23 cellular contexts compared by ENCODE assay signal in the genomic region with DNA sequence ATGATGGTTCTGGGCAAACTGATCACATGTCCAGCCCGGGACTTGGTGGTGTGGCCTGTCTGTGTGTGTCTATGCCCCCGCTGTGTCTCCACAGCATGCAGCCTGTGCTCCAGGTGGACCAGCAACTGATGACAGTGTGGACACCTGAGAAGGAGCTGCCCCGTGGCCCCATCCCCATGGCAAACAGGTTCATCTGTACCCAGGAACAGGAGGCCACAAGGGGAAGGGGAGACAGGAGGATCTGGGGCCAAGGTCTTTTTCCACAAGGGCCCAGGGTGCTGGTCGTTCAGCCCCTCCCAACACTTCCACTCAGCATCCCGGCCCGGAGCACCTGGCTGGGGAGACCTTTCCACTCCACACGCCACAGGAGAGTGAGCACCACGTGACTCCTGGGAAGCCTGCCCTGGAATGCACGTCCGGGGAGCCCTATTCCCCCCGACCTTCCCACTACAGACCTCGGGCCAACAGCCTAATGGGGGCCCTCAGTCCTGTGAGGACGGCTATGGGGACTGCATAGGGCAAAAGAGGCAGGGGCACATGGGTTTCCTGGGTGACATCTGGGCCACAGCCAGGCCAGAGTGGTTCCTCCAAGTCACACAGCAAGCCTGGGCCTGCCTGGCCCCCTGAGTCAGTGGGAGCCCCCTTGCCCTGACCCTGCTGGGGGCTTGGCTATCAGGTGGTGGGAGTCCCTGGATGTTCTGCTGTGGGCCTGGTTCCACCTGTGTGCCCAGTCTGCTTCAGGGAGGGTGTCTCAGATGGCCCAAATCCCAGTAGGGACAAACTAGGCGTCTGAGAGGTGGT. TPM values are rescaled to one million over a fixed set of nuclear protein-coding genes. Genes with fewer than 3 reads are reported as not detected.
DNase-seq lines count a peak whose midpoint lies in the region; ATAC-seq, FAIRE-seq and TF ChIP-seq lines count a peak whose summit lies in the region.
"Had no signal": no experiment of that assay in that cellular context is flagged by ENCODE, and none has a peak within 500 bp of the region (broad histone marks: within the 10 kb centered on the region; RNA-seq: fewer than 3 reads in every experiment).

No MANE protein-coding gene starts in this region.

- TF ChIP-seq RAD21 in K562 (CRISPR knock-in tag; conservative IDR thresholded peaks at IDR 0.05 in 1 of 2, IDR thresholded peaks at IDR 0.05 in 1 of 2), result no peak

- H3K27me3 ChIP-seq in right atrium auricular region (no peaks in the 10 kb centered on the region), K562 (ENCODE audit: control insufficient read depth in 2 of 2, insufficient read depth in 2 of 2, low read length in 2 of 2) (peaks cover 0 to 6% of the 10 kb centered on the region in 2 experiments; a peak in 1 of 5 replicates), neural progenitor cell (peaks cover 20% of the 10 kb centered on the region)
- H3K27me3 ChIP-seq: tibial nerve had no signal

- intact Hi-C loops in Right ventricle myocardium inferior (cut with DNase I) (loop anchor here (2.0 to 5.0 kb wide), 2 partner anchors 60 to 238 kb away; partner anchors contain the start of gene NGFR), K562 (cut with micrococcal nuclease) (loop anchor here (5.0 kb wide), 1 partner anchor 238 kb away; no protein-coding TSS in a partner anchor)

- 22% methylated on average over 13 of the region's 14 CpGs for WGBS in K562 (ENCODE audit: insufficient coverage, low coverage, missing lambda C conversion rate)

- BruUV-seq in K562 (replicated peaks; lab: Mats Ljungman, UMichigan), result no TSS peak

- no peaks in the 10 kb centered on the region for H3K36me3 ChIP-seq in right atrium auricular region
- H3K36me3 ChIP-seq in K562 (ENCODE audit: control insufficient read depth, insufficient read depth, low read length), result no peaks in the 10 kb centered on the region
- no peaks in the 10 kb centered on the region for H3K36me3 ChIP-seq in neural progenitor cell
- H3K36me3 ChIP-seq: tibial nerve had no signal

- peak; percentile 39 for DNase-seq in Right ventricle myocardium inferior (ENCODE audit: missing footprints)
- no peak for DNase-seq in right atrium auricular region (ENCODE audit: low spot score)
- peak in 1 of 4 experiments; percentile 8 for DNase-seq in K562 (ENCODE audit: extremely low read depth in 1 of 4, low spot score in 3 of 4)
- DNase-seq in neural progenitor cell (ENCODE audit: low spot score), result peak; percentile 1
- peak; percentile 4 for DNase-seq in urothelium cell line (ENCODE audit: low spot score)
- no peak for DNase-seq in NCI-H128 (lab: John Stamatoyannopoulos, UW; ENCODE audit: unreplicated experiment)
- DNase-seq in DMS153 (lab: John Stamatoyannopoulos, UW), result no peak
- DNase-seq in Kasumi-1 (lab: John Stamatoyannopoulos, UW), result no peak
- DNase-seq: activated CD8-positive, alpha-beta T cell treated with anti-CD3 and anti-CD28 coated beads, Interleukin-2, amount 10 ng/mL, durations not matched to agents 7 days and 5 days; activated naive CD4-positive, alpha-beta T cell; activated T-cell treated with anti-CD3 and anti-CD28 coated beads, Interleukin-2, amount 50 U/mL, for 1 hour; central memory CD4-positive, alpha-beta T cell; GOT3; NCI-H1694 treated with DMSO at 0.1 percent for 48 hours; NCI-H2227 treated with DMSO at 0.1 percent for 48 hours; NCI-H748 treated with DMSO at 0.1 percent for 48 hours; stimulated activated naive CD4-positive, alpha-beta T cell treated with Interleukin-2 at 50 U/mL for 16 hours had no signal

- H3K27me3 Mint-ChIP-seq in neural progenitor cell (ENCODE audit: insufficient read depth, low read depth), result peaks cover 21% of the 10 kb centered on the region

- no peaks in the 10 kb centered on the region for H4K20me1 ChIP-seq in K562 (replicated peaks; ENCODE audit: control insufficient read depth, insufficient read depth, low read length)
- H4K20me1 ChIP-seq in neural progenitor cell (ENCODE audit: low read depth), result no peaks in the 10 kb centered on the region

- in situ Hi-C loops in K562 (cut with MboI), result loop anchor here (5.0 kb wide), 3 partner anchors 118 to 248 kb away; partner anchors contain the start of gene PHB1

- H3K9me3 Mint-ChIP-seq in neural progenitor cell, result no peaks in the 10 kb centered on the region
- H3K9me3 Mint-ChIP-seq: natural killer cell treated with Interleukin-12 subunit alpha and Interleukin-12 subunit beta and Interleukin-15 and Interleukin-18, amount 100 ng/mL, for 72 hours had no signal

- peaks cover 6% of the 10 kb centered on the region for H3F3A ChIP-seq in neural progenitor cell (ENCODE audit: low read depth)

- H3K9me3 ChIP-seq in right atrium auricular region (no peaks in the 10 kb centered on the region), K562 (replicated peaks; ENCODE audit: control insufficient read depth, insufficient read depth, low read depth, low read length) (no peaks in the 10 kb centered on the region), neural progenitor cell (ENCODE audit: low read depth) (no peaks in the 10 kb centered on the region)
- H3K9me3 ChIP-seq: A549, Caco-2, tibial nerve had no signal

- H3K9ac ChIP-seq in K562 (ENCODE audit: insufficient read depth in 1 of 2, low read depth in 2 of 2, low read length in 2 of 2) (peak overlapping the region in 1 of 2 experiments; percentile 20; a peak in 1 of 4 replicates), neural progenitor cell (no peak overlapping the region)

- TF ChIP-seq CTCF in right atrium auricular region (IDR thresholded peaks at IDR 0.05) (no peak), K562 (IDR thresholded peaks at IDR 0.05 in 2 of 3, conservative IDR thresholded peaks at IDR 0.05 in 1 of 3; ENCODE audit: insufficient read depth in 2 of 3, low read depth in 1 of 3, low read length in 3 of 3) (no peak), neural progenitor cell (IDR thresholded peaks at IDR 0.05) (no peak)

- H3K79me2 ChIP-seq in K562 (ENCODE audit: control insufficient read depth, insufficient read depth, low read length) (no peaks in the 10 kb centered on the region), neural progenitor cell (ENCODE audit: low read depth) (no peaks in the 10 kb centered on the region)

- no peak for ATAC-seq in Right ventricle myocardium inferior
- ATAC-seq in K562, result no peak
- ATAC-seq: A549; activated CD8-positive, alpha-beta T cell treated with anti-CD3 and anti-CD28 coated beads, Interleukin-2, amount 10 ng/mL, durations not matched to agents 7 days and 5 days; natural killer cell treated with Interleukin-12 subunit alpha and Interleukin-12 subunit beta and Interleukin-15 and Interleukin-18, amount 100 ng/mL, for 72 hours had no signal

- H3K9me1 ChIP-seq in K562 (ENCODE audit: control insufficient read depth, insufficient read depth, low read length), result no peaks in the 10 kb centered on the region

- H3K4me3 ChIP-seq in right atrium auricular region, result no peak overlapping the region
- no peak overlapping the region for H3K4me3 ChIP-seq in K562
- H3K4me3 ChIP-seq in neural progenitor cell, result no peak overlapping the region
- H3K4me3 ChIP-seq: A549, skin epidermis, tibial nerve had no signal

- CTCF ChIA-PET in K562 (lab: Yijun Ruan, JAX; ENCODE audit: low intra/inter-chr PET ratio), result interaction anchor here (1.6 to 2.4 kb wide), 3 partner anchors 21 to 119 kb away, joined by 3 to 11 read pairs (median 10); partner anchors contain the start of gene NXPH3

- H3K27ac ChIP-seq in right atrium auricular region (no peak overlapping the region), K562 (ENCODE audit: extremely low read depth, low read depth, low read length) (no peak overlapping the region), neural progenitor cell (no peak overlapping the region)
- H3K27ac ChIP-seq: skin epidermis had no signal

- H3K4me2 ChIP-seq in K562 (ENCODE audit: insufficient read depth, low read length) (no peak overlapping the region), neural progenitor cell (no peak overlapping the region)
- H3K4me2 ChIP-seq: A549 had no signal

- H3K4me1 Mint-ChIP-seq in neural progenitor cell, result peaks cover 9% of the 10 kb centered on the region

- H2AFZ ChIP-seq in K562 (ENCODE audit: low read depth, low read length), result no peak overlapping the region
- H2AFZ ChIP-seq in neural progenitor cell (replicated peaks), result no peak overlapping the region

- no peak overlapping the region for H3K4me3 Mint-ChIP-seq in neural progenitor cell
- H3K4me3 Mint-ChIP-seq: activated CD8-positive, alpha-beta T cell treated with anti-CD3 and anti-CD28 coated beads, Interleukin-2, amount 10 ng/mL, durations not matched to agents 7 days and 5 days; natural killer cell treated with Interleukin-12 subunit alpha and Interleukin-12 subunit beta and Interleukin-15 and Interleukin-18, amount 100 ng/mL, for 72 hours had no signal

- no peak overlapping the region for H3K27ac Mint-ChIP-seq in neural progenitor cell
- H3K27ac Mint-ChIP-seq: activated CD8-positive, alpha-beta T cell treated with anti-CD3 and anti-CD28 coated beads, Interleukin-2, amount 10 ng/mL, durations not matched to agents 7 days and 5 days had no signal

- no peak for TF ChIP-seq POLR2A in K562 (conservative IDR thresholded peaks at IDR 0.05)

- H3K4me1 ChIP-seq in right atrium auricular region (peaks cover 0 to 8% of the 10 kb centered on the region in 2 donors), K562 (replicated peaks in 1 of 2; ENCODE audit: control insufficient read depth in 2 of 2, insufficient read depth in 2 of 2, low read length in 2 of 2) (peaks cover 0 to 14% of the 10 kb centered on the region in 2 experiments; a peak in 3 of 5 replicates), neural progenitor cell (peaks cover 5% of the 10 kb centered on the region)

- H3K36me3 Mint-ChIP-seq in neural progenitor cell, result no peaks in the 10 kb centered on the region
- H3K36me3 Mint-ChIP-seq: natural killer cell treated with Interleukin-12 subunit alpha and Interleukin-12 subunit beta and Interleukin-15 and Interleukin-18, amount 100 ng/mL, for 72 hours had no signal

- POLR2A ChIA-PET in K562 (lab: Yijun Ruan, JAX), result no interaction called here

- FAIRE-seq in K562 (lab: Jason Lieb, UNC) (no peak), urothelium cell line (lab: Jason Lieb, UNC) (no peak)
- FAIRE-seq: A549 had no signal

- TF ChIP-seq EP300 in K562 (IDR thresholded peaks at IDR 0.05; ENCODE audit: low read length), result no peak

RNA-seq across cellular contexts. Expression of gene NXPH3, which starts 20.8 kb away (rescaled TPM):
- total RNA-seq in Right ventricle myocardium inferior, result 4.5 TPM
- 1 to 10 TPM; 3.4 to 8.8 TPM for total RNA-seq in right atrium auricular region
- total RNA-seq in K562 (2011; cell fraction: chromatin; rRNA removed; ENCODE audit: low replicate concordance), result 0.32 and 0.37 TPM in 2 replicates
- 0.53 and 0.67 TPM in 2 replicates for total RNA-seq in K562 (2011; cell fraction: nucleolus; rRNA removed)
- 0.23 and 0.37 TPM in 2 replicates for total RNA-seq in K562 (2011; cell fraction: nucleoplasm; rRNA removed)
- total RNA-seq in K562 (2014; rRNA removed), result 0.05 and 0.16 TPM in 2 replicates
- 0.07 and 0.10 TPM in 2 replicates for total RNA-seq in K562 (2014; rRNA removed; fragmentation: Illumina TruSeq; extraction: Trizol)
- total RNA-seq in K562 (2015; rRNA removed; fragmentation: Illumina TruSeq; extraction: Trizol), result 0.04 and 0.08 TPM in 2 replicates
- 0.13 and 0.27 TPM in 2 replicates for total RNA-seq in K562 (2021)
- 0.06 and 0.14 TPM in 2 replicates for polyA plus RNA-seq in K562 (2011; rRNA removed)
- 0.15 and 0.42 TPM in 2 replicates for polyA plus RNA-seq in K562 (2011; cell fraction: cytosol; rRNA removed)
- 0.07 and 0.20 TPM in 2 replicates for polyA plus RNA-seq in K562 (2011; cell fraction: nucleus; rRNA removed)
- 0.09 and 0.12 TPM in 2 replicates for polyA plus RNA-seq in K562 (2012)
- polyA plus RNA-seq in K562 (2014; fragmentation: Illumina TruSeq; extraction: Trizol), result 0.17 and 0.18 TPM in 2 replicates
- polyA plus RNA-seq in K562 (2014; fragmentation: Nextera tagmentation; extraction: Ambion mirVana), result not detected
- 0.05 and 0.08 TPM in 2 replicates for polyA plus RNA-seq in K562 (2014; rRNA removed)
- 0.27 and 0.32 TPM in 2 replicates for polyA minus RNA-seq in K562 (2011; rRNA and poly(A)+ RNA removed)
- not detected in 2 replicates for polyA minus RNA-seq in K562 (2011; cell fraction: cytosol; rRNA and poly(A)+ RNA removed)
- 0.27 and 0.33 TPM in 2 replicates for polyA minus RNA-seq in K562 (2011; cell fraction: nucleus; rRNA and poly(A)+ RNA removed)
- total RNA-seq in neural progenitor cell (ENCODE audit: low replicate concordance), result 3.6 and 10.7 TPM in 2 replicates
- total RNA-seq: activated CD8-positive, alpha-beta T cell treated with anti-CD3 and anti-CD28 coated beads, Interleukin-2, amount 10 ng/mL, durations not matched to agents 7 days and 5 days; natural killer cell treated with Interleukin-12 subunit alpha and Interleukin-12 subunit beta and Interleukin-15 and Interleukin-18, amount 100 ng/mL, for 72 hours had no signal

RNA-seq across cellular contexts. Expression of gene NGFR, which starts 59.8 kb away (rescaled TPM):
- total RNA-seq in Right ventricle myocardium inferior, result 10.0 TPM
- total RNA-seq in right atrium auricular region, result 10 to 100 TPM; 13.9 to 16.7 TPM
- total RNA-seq in K562 (2011; cell fraction: chromatin; rRNA removed; ENCODE audit: low replicate concordance), result 0.53 TPM in 1 of 2 replicates, not detected in the other
- 0.53 and 0.67 TPM in 2 replicates for total RNA-seq in K562 (2011; cell fraction: nucleolus; rRNA removed)
- total RNA-seq in K562 (2011; cell fraction: nucleoplasm; rRNA removed), result 0.29 and 0.46 TPM in 2 replicates
- 0.08 and 0.23 TPM in 2 replicates for total RNA-seq in K562 (2014; rRNA removed)
- not detected in 2 replicates for total RNA-seq in K562 (2014; rRNA removed; fragmentation: Illumina TruSeq; extraction: Trizol)
- total RNA-seq in K562 (2015; rRNA removed; fragmentation: Illumina TruSeq; extraction: Trizol), result not detected in 2 replicates
- 0.09 and 0.11 TPM in 2 replicates for total RNA-seq in K562 (2021)
- 0.13 and 0.14 TPM in 2 replicates for polyA plus RNA-seq in K562 (2011; rRNA removed)
- 0.16 and 0.18 TPM in 2 replicates for polyA plus RNA-seq in K562 (2011; cell fraction: cytosol; rRNA removed)
- 0.06 and 0.11 TPM in 2 replicates for polyA plus RNA-seq in K562 (2011; cell fraction: nucleus; rRNA removed)
- 0.03 and 0.22 TPM in 2 replicates for polyA plus RNA-seq in K562 (2012)
- polyA plus RNA-seq in K562 (2014; fragmentation: Illumina TruSeq; extraction: Trizol), result 0.04 and 0.07 TPM in 2 replicates
- not detected for polyA plus RNA-seq in K562 (2014; fragmentation: Nextera tagmentation; extraction: Ambion mirVana)
- 0.11 and 0.20 TPM in 2 replicates for polyA plus RNA-seq in K562 (2014; rRNA removed)
- polyA minus RNA-seq in K562 (2011; rRNA and poly(A)+ RNA removed), result not detected in 2 replicates
- 0.73 TPM in 1 of 2 replicates, not detected in the other for polyA minus RNA-seq in K562 (2011; cell fraction: cytosol; rRNA and poly(A)+ RNA removed)
- polyA minus RNA-seq in K562 (2011; cell fraction: nucleus; rRNA and poly(A)+ RNA removed), result 0.13 TPM in 1 of 2 replicates, not detected in the other
- 6.6 and 18.4 TPM in 2 replicates for total RNA-seq in neural progenitor cell (ENCODE audit: low replicate concordance)
- total RNA-seq: dermis microvascular lymphatic vessel endothelial cell had no signal

Comparison
In these comparisons a context has a peak if more than half of its experiments do, and no peak if none do; other contexts are left out.
1. DNase-seq: peak in Right ventricle myocardium inferior (single experiment), neural progenitor cell (single experiment) and urothelium cell line (single experiment); none in right atrium auricular region (single experiment), NCI-H128 (single experiment), DMS153 (single experiment) and Kasumi-1 (0 of 2).